ENCODE assay signal across 8 cellular contexts in genomic region chr5:73446631-73447233, GRCh38. TPM values are rescaled to one million over a fixed set of nuclear protein-coding genes. Genes with fewer than 3 reads are reported as not detected.
DNase-seq lines count a peak whose midpoint lies in the region; ATAC-seq and TF ChIP-seq lines count a peak whose summit lies in the region.

No MANE protein-coding gene starts in this region.

- no peak for TF ChIP-seq CTCF in fibroblast of the aortic adventitia (IDR thresholded peaks at IDR 0.05; ENCODE audit: insufficient read depth, low read length)
- no peak for TF ChIP-seq CTCF in thoracic aorta (IDR thresholded peaks at IDR 0.05)

- peak overlapping the region; percentile 32 for H3K27ac Mint-ChIP-seq in activated CD8-positive, alpha-beta memory T cell treated with anti-CD3 and anti-CD28 coated beads, Interleukin-2, amount 10 ng/mL, durations not matched to agents 7 days and 5 days
- peak overlapping the region; percentile 53 for H3K27ac Mint-ChIP-seq in T-helper 17 cell

- H3K4me3 ChIP-seq in fibroblast of the aortic adventitia (ENCODE audit: low read depth, low read length) (peak overlapping the region; percentile 78), thoracic aorta (peak overlapping the region; percentile 75)

- H3K36me3 Mint-ChIP-seq in activated CD8-positive, alpha-beta memory T cell treated with anti-CD3 and anti-CD28 coated beads, Interleukin-2, amount 10 ng/mL, durations not matched to agents 7 days and 5 days: peaks cover 2% of the 10 kb centered on the region
- H3K36me3 Mint-ChIP-seq in T-helper 17 cell (ENCODE audit: low read depth): peaks cover 2% of the 10 kb centered on the region

- no peaks in the 10 kb centered on the region for H3K9me3 Mint-ChIP-seq in activated CD8-positive, alpha-beta memory T cell treated with anti-CD3 and anti-CD28 coated beads, Interleukin-2, amount 10 ng/mL, durations not matched to agents 7 days and 5 days (ENCODE audit: low read depth)

- H3K27me3 Mint-ChIP-seq in activated CD8-positive, alpha-beta memory T cell treated with anti-CD3 and anti-CD28 coated beads, Interleukin-2, amount 10 ng/mL, durations not matched to agents 7 days and 5 days: peaks cover 82% of the 10 kb centered on the region
- H3K27me3 Mint-ChIP-seq in T-helper 17 cell: peaks cover 64% of the 10 kb centered on the region

- H3K27ac ChIP-seq in thoracic aorta: peak overlapping the region; percentile 36 to 62

- ATAC-seq in activated CD8-positive, alpha-beta memory T cell treated with anti-CD3 and anti-CD28 coated beads, Interleukin-2, amount 10 ng/mL, durations not matched to agents 7 days and 5 days: no peak
- ATAC-seq in T-helper 17 cell (no peak), thoracic aorta (ENCODE audit: insufficient number of reproducible peaks, low FRiP score, low read depth) (no peak), GM19455 (IDR thresholded peaks at IDR 0.05; ENCODE audit: unreplicated experiment) (no peak)

- H3K9me3 ChIP-seq in T-helper 17 cell (ENCODE audit: control insufficient read depth, low read length, poor library complexity, severe bottlenecking) (peaks cover 14% of the 10 kb centered on the region), thoracic aorta (no peaks in the 10 kb centered on the region)

- peaks cover 18% of the 10 kb centered on the region for H3K4me1 Mint-ChIP-seq in activated CD8-positive, alpha-beta memory T cell treated with anti-CD3 and anti-CD28 coated beads, Interleukin-2, amount 10 ng/mL, durations not matched to agents 7 days and 5 days
- peaks cover 15% of the 10 kb centered on the region for H3K4me1 Mint-ChIP-seq in T-helper 17 cell

- H3K4me3 Mint-ChIP-seq in activated CD8-positive, alpha-beta memory T cell treated with anti-CD3 and anti-CD28 coated beads, Interleukin-2, amount 10 ng/mL, durations not matched to agents 7 days and 5 days: peak overlapping the region; percentile 45
- peak overlapping the region; percentile 81 for H3K4me3 Mint-ChIP-seq in T-helper 17 cell

- CTCF ChIA-PET in activated CD8-positive, alpha-beta memory T cell treated with anti-CD3 and anti-CD28 coated beads, Interleukin-2, amount 10 ng/mL, durations not matched to agents 7 days and 5 days (lab: Charles Lee): no interaction called here

- DNase-seq in activated CD8-positive, alpha-beta memory T cell treated with anti-CD3 and anti-CD28 coated beads, Interleukin-2, amount 10 ng/mL, durations not matched to agents 7 days and 5 days: no peak
- DNase-seq in activated CD8-positive, alpha-beta memory T cell treated with anti-CD3 and anti-CD28 coated beads for 24 hours: no peak
- DNase-seq in T-helper 17 cell (no peak), fibroblast of the aortic adventitia (ENCODE audit: low read depth) (no peak), thoracic aorta (ENCODE audit: low spot score) (no peak), NCI-H2171 treated with DMSO at 0.1 percent for 48 hours (lab: John Stamatoyannopoulos, UW) (no peak), Kasumi-1 (lab: John Stamatoyannopoulos, UW) (no peak)

- H3K36me3 ChIP-seq in thoracic aorta: peaks cover 2% of the 10 kb centered on the region

- peaks cover 12 to 33% of the 10 kb centered on the region in 2 donors for H3K4me1 ChIP-seq in thoracic aorta (ENCODE audit: control insufficient read depth in 1 of 2, low read depth in 2 of 2)

- H3K27me3 ChIP-seq in thoracic aorta (replicated peaks; ENCODE audit: insufficient read depth): peaks cover 28% of the 10 kb centered on the region

RNA-seq across cellular contexts. Expression of gene FOXD1, which starts 1.8 kb away (rescaled TPM):
- total RNA-seq in activated CD8-positive, alpha-beta memory T cell treated with anti-CD3 and anti-CD28 coated beads, Interleukin-2, amount 10 ng/mL, durations not matched to agents 7 days and 5 days: under 1 TPM; 0.23 to 0.59 TPM
- not detected for total RNA-seq in T-helper 17 cell
- 0.74 and 4.2 TPM in 2 replicates for total RNA-seq in fibroblast of the aortic adventitia (ENCODE audit: low replicate concordance)
- total RNA-seq in thoracic aorta: 10 to 100 TPM in 1 of 2 donors, 1 to 10 TPM in 1; 6.8 to 10.0 TPM

RNA-seq across cellular contexts. Expression of gene BTF3, which starts 51.5 kb away (rescaled TPM):
- total RNA-seq in activated CD8-positive, alpha-beta memory T cell treated with anti-CD3 and anti-CD28 coated beads, Interleukin-2, amount 10 ng/mL, durations not matched to agents 7 days and 5 days: 100 to 1,000 TPM; 601 to 785 TPM
- total RNA-seq in T-helper 17 cell: 100 to 1,000 TPM; 600 to 744 TPM
- 393 and 484 TPM in 2 replicates for total RNA-seq in fibroblast of the aortic adventitia (ENCODE audit: low replicate concordance)
- 100 to 1,000 TPM; 250 to 407 TPM for total RNA-seq in thoracic aorta
